Comparison of ENCODE assay signal across 26 cellular contexts in genomic region chr9:129013674-129014073, GRCh38.
"Had no signal": no experiment of that assay in that cellular context is flagged by ENCODE, and none has a peak within 500 bp of the region (broad histone marks: within the 10 kb centered on the region; RNA-seq: fewer than 3 reads in every experiment).

No MANE protein-coding gene starts in this region.

- H3K36me3 ChIP-seq: breast epithelium, ovary had no signal

- H3K4me1 ChIP-seq: breast epithelium, gastroesophageal sphincter, prostate gland had no signal

- H3K27me3 ChIP-seq: breast epithelium, gastroesophageal sphincter, neutrophil, ovary had no signal

- ATAC-seq: gastroesophageal sphincter; left cardiac atrium; stimulated activated memory B cell treated with anti-CD40 and anti-IgM and Interleukin-4, amounts not matched to agents 10 μg/mL and 1 μg/mL and 100 μg/mL, for 72 hours; stimulated activated naive CD8-positive, alpha-beta T cell treated with anti-CD3 and anti-CD28 coated beads, Interleukin-15, amount 100 ng/mL, for 72 hours had no signal

- H3K4me3 ChIP-seq: breast epithelium, gastroesophageal sphincter, ovary, prostate gland, smooth muscle cell had no signal

- H3K9me3 ChIP-seq: breast epithelium, gastroesophageal sphincter, neutrophil, ovary, prostate gland had no signal

- H3K27ac ChIP-seq: gastroesophageal sphincter, neutrophil, ovary, prostate gland, VCaP had no signal

- DNase-seq: activated CD4-positive, alpha-beta memory T cell treated with anti-CD3 and anti-CD28 coated beads for 36 hours; activated CD4-positive, alpha-beta T cell treated with anti-CD3 and anti-CD28 coated beads, Interleukin-2, amount 10 ng/mL, durations not matched to agents 24 days and 14 days; activated CD4-positive, CD25-positive, alpha-beta regulatory T cell treated with anti-CD3 and anti-CD28 coated beads, Interleukin-2, amount 50 U/mL, for 72 hours; activated CD8-positive, alpha-beta memory T cell treated with anti-CD3 and anti-CD28 coated beads, Interleukin-2, amount 50 U/mL, for 4 hours; activated effector memory CD4-positive, alpha-beta T cell treated with anti-CD3 and anti-CD28 coated beads, Interleukin-2, amount 50 U/mL, for 16 hours; activated naive CD4-positive, alpha-beta T cell treated with anti-CD3 and anti-CD28 coated beads for 36 hours; activated T-cell treated with anti-CD3 and anti-CD28 coated beads, Interleukin-2, amount 50 U/mL, for 1 hour; amniotic stem cell; dermis blood vessel endothelial cell; effector CD8-positive, alpha-beta T cell; head of caudate nucleus; hippocampal formation; left cardiac atrium; mammary epithelial cell; ovary; stimulated activated CD4-positive, alpha-beta T cell treated with anti-CD3 and anti-CD28 coated beads, Interleukin-1b, Interleukin-23, amount 100 ng/mL, for 48 hours; stimulated activated CD4-positive, alpha-beta T cell treated with anti-CD3 and anti-CD28 coated beads, Interleukin-4, amount 100 ng/mL, for 4 hours; stimulated activated CD8-positive, alpha-beta memory T cell treated with anti-CD3 and anti-CD28 coated beads, Interleukin-4, amount 100 ng/mL, for 48 hours; stimulated activated naive CD8-positive, alpha-beta T cell treated with anti-CD3 and anti-CD28 coated beads, Interleukin-15, amount 100 ng/mL, for 72 hours had no signal
